23 cellular contexts compared by ENCODE assay signal in the genomic region with DNA sequence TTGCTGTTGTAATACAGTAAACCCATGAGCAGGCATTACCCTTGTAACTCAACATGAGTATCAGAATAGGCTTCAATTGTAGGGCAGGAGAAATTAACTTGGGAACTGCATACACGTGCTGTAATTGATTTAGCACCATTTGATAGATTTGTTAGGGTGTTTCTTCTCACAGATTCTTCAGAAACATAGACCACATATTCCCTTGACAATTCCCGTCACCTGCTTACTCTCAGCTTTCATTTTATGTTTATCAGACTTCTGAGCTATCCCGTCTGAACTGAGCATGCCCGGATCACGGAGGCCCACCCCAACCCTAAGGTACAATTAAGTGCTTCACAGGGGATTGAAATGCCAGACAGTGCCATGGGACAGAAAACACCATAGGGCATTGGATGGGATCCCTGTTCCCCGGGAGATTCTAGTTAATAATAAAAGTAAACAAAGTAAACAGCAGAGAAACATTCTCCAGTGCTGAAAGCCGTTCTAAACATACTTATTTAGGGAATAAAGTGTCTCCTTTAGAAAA.
"Had no signal": no experiment of that assay in that cellular context is flagged by ENCODE, and none has a peak within 500 bp of the region (broad histone marks: within the 10 kb centered on the region; RNA-seq: fewer than 3 reads in every experiment).

No MANE protein-coding gene starts in this region.

- H3K36me3 ChIP-seq: gastroesophageal sphincter, prostate gland, right lobe of liver, suprapubic skin, vagina had no signal

- H3K9me3 ChIP-seq: prostate gland, right lobe of liver, vagina had no signal

- H3K27me3 ChIP-seq: right lobe of liver, vagina had no signal

- DNase-seq: cerebellar nuclear complex; cortex of kidney; effector memory CD8-positive, alpha-beta T cell; hypothalamus; immature natural killer cell; islet precursor cell; kidney glomerular epithelial cell; mesenchymal stem cell; naive thymus-derived CD8-positive, alpha-beta T cell; nephron progenitor cell; nucleus accumbens; right lobe of liver; small intestine; stimulated activated CD4-positive, alpha-beta T cell treated with anti-CD3 and anti-CD28 coated beads, Interleukin-15, amount 100 ng/mL, for 24 hours; stimulated activated CD4-positive, alpha-beta T cell treated with anti-CD3 and anti-CD28 coated beads, Interleukin-4, amount 100 ng/mL, for 1 hour; stimulated activated CD8-positive, alpha-beta memory T cell treated with anti-CD3 and anti-CD28 coated beads, Interleukin-4, amount 100 ng/mL, for 48 hours; stimulated activated naive CD4-positive, alpha-beta T cell; stimulated activated naive CD8-positive, alpha-beta T cell treated with anti-CD3 and anti-CD28 coated beads, Interleukin-15, amount 100 ng/mL, for 72 hours; trophoblast cell had no signal

- H3K4me3 ChIP-seq: gastroesophageal sphincter, prostate gland, right lobe of liver, suprapubic skin, vagina had no signal

- ATAC-seq: effector memory CD8-positive, alpha-beta T cell; gastroesophageal sphincter; naive thymus-derived CD8-positive, alpha-beta T cell; right lobe of liver; stimulated activated naive CD8-positive, alpha-beta T cell treated with anti-CD3 and anti-CD28 coated beads, Interleukin-15, amount 100 ng/mL, for 72 hours had no signal

- H3K27ac ChIP-seq: gastroesophageal sphincter, prostate gland, right lobe of liver, suprapubic skin, vagina had no signal

- H3K4me1 ChIP-seq: prostate gland, right lobe of liver, vagina had no signal
